ENCODE assay signal across 8 cellular contexts in genomic region chr19:1265611-1266115, GRCh38. TPM values are rescaled to one million over a fixed set of nuclear protein-coding genes. Genes with fewer than 3 reads are reported as not detected.
DNase-seq lines count a peak whose midpoint lies in the region; ATAC-seq lines count a peak whose summit lies in the region.

No MANE protein-coding gene starts in this region.

- peak overlapping the region in 9 of 11 experiments; percentile 18 to 74 (median 58); a peak in 10 of 22 replicates for H3K27ac ChIP-seq in BLaER1 treated with 17β-estradiol and CSF1 and Interleukin-3, amounts not matched to agents 10 nM and 100 nM

- peaks cover 74 to 89% (median 85%) of the 10 kb centered on the region in 10 experiments for H3K4me1 ChIP-seq in BLaER1 treated with 17β-estradiol and CSF1 and Interleukin-3, amounts not matched to agents 10 nM and 100 nM

- no peaks in the 10 kb centered on the region for H3K36me3 Mint-ChIP-seq in IgD-negative memory B cell

- no peaks in the 10 kb centered on the region; a peak in 2 of 22 replicates for H3K27me3 ChIP-seq in BLaER1 treated with 17β-estradiol and CSF1 and Interleukin-3, amounts not matched to agents 10 nM and 100 nM

- peaks cover 1% of the 10 kb centered on the region for H3K27me3 Mint-ChIP-seq in IgD-negative memory B cell

- no peaks in the 10 kb centered on the region for H3K9me3 ChIP-seq in BLaER1 treated with 17β-estradiol and CSF1 and Interleukin-3, amounts not matched to agents 10 nM and 100 nM (replicated peaks in 1 of 11)

- H3K4me1 Mint-ChIP-seq in IgD-negative memory B cell = peaks cover 33 to 41% (median 38%) of the 10 kb centered on the region in 3 donors

- H3K4me3 ChIP-seq in BLaER1 treated with 17β-estradiol and CSF1 and Interleukin-3, amounts not matched to agents 10 nM and 100 nM = peak overlapping the region; percentile 51 to 75 (median 62); a peak in 19 of 20 replicates

- H4K20me1 ChIP-seq in BLaER1 treated with 17β-estradiol and CSF1 and Interleukin-3, amounts not matched to agents 10 nM and 100 nM = peaks cover 12 to 76% (median 41%) of the 10 kb centered on the region in 11 experiments

- intact Hi-C loops in posterior vena cava (cut with DNase I) = loop anchor here in 1 of 2 donors (2.0 kb wide), 1 partner anchor 21 kb away; no protein-coding TSS in a partner anchor

- ATAC-seq in GM19324 (IDR thresholded peaks at IDR 0.05; ENCODE audit: low FRiP score, unreplicated experiment) = no peak
- no peak for ATAC-seq in GM18867 (IDR thresholded peaks at IDR 0.05; ENCODE audit: unreplicated experiment)

- peak overlapping the region in 10 of 11 experiments; percentile 13 to 100 (median 86); a peak in 15 of 22 replicates for H3K9ac ChIP-seq in BLaER1 treated with 17β-estradiol and CSF1 and Interleukin-3, amounts not matched to agents 10 nM and 100 nM

- H3K9me3 Mint-ChIP-seq in IgD-negative memory B cell = no peaks in the 10 kb centered on the region

- H3K4me2 ChIP-seq in BLaER1 treated with 17β-estradiol and CSF1 and Interleukin-3, amounts not matched to agents 10 nM and 100 nM = peak overlapping the region; percentile 93 to 100 (median 99)

- DNase-seq in activated effector memory CD4-positive, alpha-beta T cell treated with anti-CD3 and anti-CD28 coated beads, Interleukin-2, amount 50 U/mL, for 16 hours = peak; percentile 80
- peak; percentile 52 for DNase-seq in foreskin melanocyte
- peak; percentile 95 for DNase-seq in posterior vena cava (ENCODE audit: low spot score)
- no peak for DNase-seq in NCI-H510A (lab: John Stamatoyannopoulos, UW)

- peaks cover 2 to 8% (median 5%) of the 10 kb centered on the region in 11 experiments; a peak in 20 of 22 replicates for H3K36me3 ChIP-seq in BLaER1 treated with 17β-estradiol and CSF1 and Interleukin-3, amounts not matched to agents 10 nM and 100 nM

- peak overlapping the region; percentile 78 to 92 (median 88) for H3K4me3 Mint-ChIP-seq in IgD-negative memory B cell

- peak overlapping the region; percentile 95 to 99 (median 99) for H3K27ac Mint-ChIP-seq in IgD-negative memory B cell

RNA-seq across cellular contexts. Expression of gene CIRBP, which starts 3.5 kb away (rescaled TPM):
- 377 TPM for polyA plus RNA-seq in IgD-negative memory B cell
- 100 to 1,000 TPM; 447 to 636 TPM for total RNA-seq in posterior vena cava

RNA-seq across cellular contexts. Expression of gene FAM174C, which starts 9.7 kb away (rescaled TPM):
- 115 TPM for polyA plus RNA-seq in IgD-negative memory B cell
- 10 to 100 TPM; 25.2 to 27.2 TPM for total RNA-seq in posterior vena cava

RNA-seq across cellular contexts. Expression of gene MIDN, which starts 17.3 kb away (rescaled TPM):
- polyA plus RNA-seq in IgD-negative memory B cell = 4.8 TPM
- total RNA-seq in posterior vena cava = 10 to 100 TPM; 76.5 to 86.3 TPM

RNA-seq across cellular contexts. Expression of gene EFNA2, which starts 20.0 kb away (rescaled TPM):
- not detected for polyA plus RNA-seq in IgD-negative memory B cell
- total RNA-seq in posterior vena cava = not detected

RNA-seq across cellular contexts. Expression of gene ATP5F1D, which starts 24.1 kb away (rescaled TPM):
- 339 TPM for polyA plus RNA-seq in IgD-negative memory B cell
- total RNA-seq in posterior vena cava = 100 to 1,000 TPM; 125 to 137 TPM
